Comparison of ENCODE assay signal across 24 cellular contexts in genomic region chr7:85052056-85052737, GRCh38.
"Had no signal": no experiment of that assay in that cellular context is flagged by ENCODE, and none has a peak within 500 bp of the region (broad histone marks: within the 10 kb centered on the region; RNA-seq: fewer than 3 reads in every experiment).

No MANE protein-coding gene starts in this region.

- ATAC-seq: activated CD8-positive, alpha-beta T cell treated with anti-CD3 and anti-CD28 coated beads for 36 hours; activated naive CD8-positive, alpha-beta T cell treated with anti-CD3 and anti-CD28 coated beads, Interleukin-2, amount 50 U/mL, for 24 hours; activated T-cell treated with anti-CD3 and anti-CD28 coated beads, Interleukin-2, amount 50 U/mL, for 4 hours; activated T-helper 17 cell treated with anti-CD3 and anti-CD28 coated beads, Interleukin-2, amount 50 U/mL, for 72 hours; effector memory CD8-positive, alpha-beta T cell; gastroesophageal sphincter; left colon; naive thymus-derived CD8-positive, alpha-beta T cell; stimulated activated naive B cell treated with anti-CD40 and anti-IgM and Interleukin-4, amounts not matched to agents 10 μg/mL and 1 μg/mL and 100 μg/mL, for 72 hours had no signal

- FAIRE-seq: kidney had no signal

- H3K27me3 ChIP-seq: gastroesophageal sphincter, right atrium auricular region, stomach, tibial nerve had no signal

- H3K9me3 ChIP-seq: gastroesophageal sphincter, right atrium auricular region, stomach, tibial nerve had no signal

- H3K4me1 ChIP-seq: gastroesophageal sphincter, right atrium auricular region, stomach, tibial nerve had no signal

- H3K4me3 ChIP-seq: gastroesophageal sphincter, right atrium auricular region, smooth muscle cell, stomach, tibial nerve had no signal

- H3K27ac ChIP-seq: gastroesophageal sphincter, right atrium auricular region, stomach, tibial nerve had no signal

- H3K36me3 ChIP-seq: gastroesophageal sphincter, right atrium auricular region, stomach, tibial nerve had no signal

- H3K4me2 ChIP-seq: smooth muscle cell had no signal

- DNase-seq: activated CD4-positive, alpha-beta T cell treated with anti-CD3 and anti-CD28 coated beads, Interleukin-2, amount 10 ng/mL, durations not matched to agents 7 days and 5 days; activated CD4-positive, CD25-positive, alpha-beta regulatory T cell treated with anti-CD3 and anti-CD28 coated beads, Interleukin-2, amount 50 U/mL, for 72 hours; activated CD8-positive, alpha-beta T cell treated with anti-CD3 and anti-CD28 coated beads for 36 hours; activated naive CD8-positive, alpha-beta T cell treated with anti-CD3 and anti-CD28 coated beads, Interleukin-2, amount 50 U/mL, for 24 hours; activated T-cell treated with anti-CD3 and anti-CD28 coated beads, Interleukin-2, amount 50 U/mL, for 4 hours; amygdala; caudate nucleus; cortex of kidney; effector memory CD8-positive, alpha-beta T cell; erythroblast; hippocampal formation; kidney; left colon; naive thymus-derived CD8-positive, alpha-beta T cell; stimulated activated CD4-positive, alpha-beta T cell treated with anti-CD3 and anti-CD28 coated beads, Interleukin-15, amount 100 ng/mL, for 24 hours; stimulated activated CD4-positive, alpha-beta T cell treated with anti-CD3 and anti-CD28 coated beads, Interleukin-2, amount 100 ng/mL, for 24 hours; stimulated activated naive B cell treated with anti-CD40 and anti-IgM and Interleukin-4, amounts not matched to agents 10 μg/mL and 1 μg/mL and 100 μg/mL, for 72 hours; stomach; T-helper 9 cell had no signal
